Comparison of ENCODE assay signal across 8 cellular contexts in genomic region chr4:118278473-118279274, GRCh38.
A peak's percentile ranks its signal among the peaks of the same experiment; 100 is the strongest.
DNase-seq lines count a peak whose midpoint lies in the region; ATAC-seq, FAIRE-seq and TF ChIP-seq lines count a peak whose summit lies in the region.

No MANE protein-coding gene starts in this region.

- H3K4me3 Mint-ChIP-seq in central memory CD8-positive, alpha-beta T cell = peak overlapping the region; percentile 87

- peak; percentile 77 for ATAC-seq in GM19025 (IDR thresholded peaks at IDR 0.05; ENCODE audit: low read depth, unreplicated experiment)
- peak; percentile 89 for ATAC-seq in HG03280 (IDR thresholded peaks at IDR 0.05; ENCODE audit: unreplicated experiment)
- peak; percentile 94 for ATAC-seq in central memory CD8-positive, alpha-beta T cell (replicated peaks; ENCODE audit: extremely low read depth, poor library complexity, severe bottlenecking)

- FAIRE-seq in islet of Langerhans (lab: Jason Lieb, UNC) = peak; percentile 77

- H3K36me3 Mint-ChIP-seq in central memory CD8-positive, alpha-beta T cell (ENCODE audit: insufficient read depth) = peaks cover 35% of the 10 kb centered on the region

- H3K27me3 Mint-ChIP-seq in central memory CD8-positive, alpha-beta T cell = no peaks in the 10 kb centered on the region

- peak; percentile 87 for DNase-seq in AG09319 (ENCODE audit: extremely low read depth, low read depth)
- peak; percentile 95 for DNase-seq in NCI-H345 (lab: John Stamatoyannopoulos, UW)
- peak; percentile 94 to 96 (median 94) for DNase-seq in activated CD4-positive, CD25-positive, alpha-beta regulatory T cell (lab: John Stamatoyannopoulos, UW)
- DNase-seq in central memory CD8-positive, alpha-beta T cell (ENCODE audit: low spot score in 2 of 2) = peak; percentile 92 to 95
- DNase-seq in stimulated activated CD4-positive, alpha-beta T cell treated with anti-CD3 and anti-CD28 coated beads, Interleukin-12 subunit alpha, Interleukin-12 subunit beta, amount 100 ng/mL, for 4 hours = peak; percentile 98

- H3K4me1 Mint-ChIP-seq in central memory CD8-positive, alpha-beta T cell = peaks cover 32% of the 10 kb centered on the region

- H3K9me3 Mint-ChIP-seq in central memory CD8-positive, alpha-beta T cell = no peaks in the 10 kb centered on the region

- no peak for TF ChIP-seq CTCF in AG09319 (IDR thresholded peaks at IDR 0.05; ENCODE audit: low read depth, low read length)

- H3K27ac Mint-ChIP-seq in central memory CD8-positive, alpha-beta T cell (ENCODE audit: low read depth) = peak overlapping the region; percentile 98

Comparison
In these comparisons a context has a peak if more than half of its experiments do, and no peak if none do; other contexts are left out.
1. Peak in every context shown above with its lines: DNase-seq and ATAC-seq.